In genomic region chr5:20466507-20466906, GRCh38 we compare ENCODE assay signal across 7 cellular contexts.
"Had no signal": no experiment of that assay in that cellular context is flagged by ENCODE, and none has a peak within 500 bp of the region (broad histone marks: within the 10 kb centered on the region; RNA-seq: fewer than 3 reads in every experiment).

No MANE protein-coding gene starts in this region.

- H3K36me3 Mint-ChIP-seq: IgD-negative memory B cell had no signal

- H3K27me3 Mint-ChIP-seq: IgD-negative memory B cell had no signal

- H3K4me3 ChIP-seq: GM23338 had no signal

- H3K27ac Mint-ChIP-seq: GM23338, H9, IgD-negative memory B cell had no signal

- DNase-seq: H9, HCEC 1CT had no signal

- ATAC-seq: GM23338 had no signal

- H3K9me3 Mint-ChIP-seq: GM23338, H9 had no signal

- H2AFZ ChIP-seq: GM23338 had no signal

- FAIRE-seq: H1, H54, HTR-8/SVneo had no signal

- H3K4me2 ChIP-seq: GM23338 had no signal

- H3K4me3 Mint-ChIP-seq: GM23338, H9, IgD-negative memory B cell had no signal
